1 cellular context compared by ENCODE assay signal in the genomic region with DNA sequence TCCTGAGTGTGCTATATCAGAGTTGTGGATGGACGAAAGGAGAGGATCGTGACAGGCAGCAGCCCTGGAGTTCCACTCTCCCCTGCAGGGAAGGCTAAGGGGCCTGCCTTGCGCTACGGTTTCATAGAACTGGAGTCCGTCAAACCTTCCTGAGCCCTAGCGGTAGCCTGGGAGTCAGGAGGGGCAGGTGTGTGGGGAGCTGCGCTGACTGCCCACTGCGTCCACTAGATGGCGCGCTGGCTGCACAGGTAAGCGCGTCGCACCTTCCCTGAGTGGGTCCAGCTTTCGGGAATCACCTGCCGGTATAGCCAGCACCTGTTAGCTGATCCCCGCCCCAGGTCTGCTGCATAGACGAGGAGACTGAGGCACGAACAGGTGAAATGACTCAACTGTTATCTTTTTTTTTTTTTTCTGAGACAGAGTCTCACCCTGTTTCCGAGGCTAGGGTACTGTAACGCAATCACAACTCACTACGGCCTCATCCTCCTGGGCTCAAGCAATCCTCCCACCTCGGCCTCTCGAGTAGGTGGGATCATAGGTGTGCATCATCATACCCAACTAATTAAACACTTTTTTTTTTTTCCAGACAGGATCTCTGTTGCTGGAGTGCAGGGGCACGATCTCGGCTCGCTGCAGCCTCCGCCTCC.
TF ChIP-seq lines count a peak whose summit lies in the region.

No MANE protein-coding gene starts in this region.

TF ChIP-seq in HepG2, 621 proteins besides CTCF, POLR2A, EP300 and RAD21 (continued from another document and continues in another):
- TF ChIP-seq, protein P1, sequence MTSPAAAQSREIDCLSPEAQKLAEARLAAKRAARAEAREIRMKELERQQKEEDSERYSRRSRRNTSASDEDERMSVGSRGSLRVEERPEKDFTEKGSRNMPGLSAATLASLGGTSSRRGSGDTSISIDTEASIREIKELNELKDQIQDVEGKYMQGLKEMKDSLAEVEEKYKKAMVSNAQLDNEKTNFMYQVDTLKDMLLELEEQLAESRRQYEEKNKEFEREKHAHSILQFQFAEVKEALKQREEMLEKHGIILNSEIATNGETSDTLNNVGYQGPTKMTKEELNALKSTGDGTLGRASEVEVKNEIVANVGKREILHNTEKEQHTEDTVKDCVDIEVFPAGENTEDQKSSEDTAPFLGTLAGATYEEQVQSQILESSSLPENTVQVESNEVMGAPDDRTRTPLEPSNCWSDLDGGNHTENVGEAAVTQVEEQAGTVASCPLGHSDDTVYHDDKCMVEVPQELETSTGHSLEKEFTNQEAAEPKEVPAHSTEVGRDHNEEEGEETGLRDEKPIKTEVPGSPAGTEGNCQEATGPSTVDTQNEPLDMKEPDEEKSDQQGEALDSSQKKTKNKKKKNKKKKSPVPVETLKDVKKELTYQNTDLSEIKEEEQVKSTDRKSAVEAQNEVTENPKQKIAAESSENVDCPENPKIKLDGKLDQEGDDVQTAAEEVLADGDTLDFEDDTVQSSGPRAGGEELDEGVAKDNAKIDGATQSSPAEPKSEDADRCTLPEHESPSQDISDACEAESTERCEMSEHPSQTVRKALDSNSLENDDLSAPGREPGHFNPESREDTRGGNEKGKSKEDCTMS (CRISPR knock-in tag; conservative IDR thresholded peaks at IDR 0.05), result no peak
- TF ChIP-seq ELF1 (CRISPR knock-in tag; IDR thresholded peaks at IDR 0.05) (0 out of 2 replicates have a peak, but pooled peaks have one; percentile 17), MAFF (IDR thresholded peaks at IDR 0.05; ENCODE audit: low read depth, low read length) (no peak), ZBTB38 (CRISPR knock-in tag; IDR thresholded peaks at IDR 0.05) (peak; percentile 64; the same call in 1 of the 2 replicates), IKZF1 (IDR thresholded peaks at IDR 0.05) (no peak), CAMTA2 (CRISPR knock-in tag; IDR thresholded peaks at IDR 0.05; ENCODE audit: borderline replicate concordance) (no peak), ZNF337 (CRISPR knock-in tag; IDR thresholded peaks at IDR 0.05; ENCODE audit: borderline replicate concordance, low read depth) (no peak), NR2C2 (CRISPR knock-in tag; IDR thresholded peaks at IDR 0.05; ENCODE audit: borderline replicate concordance) (no peak), ATM (IDR thresholded peaks at IDR 0.05; ENCODE audit: borderline replicate concordance) (no peak), ZNF850 (CRISPR knock-in tag; conservative IDR thresholded peaks at IDR 0.05) (no peak), ZNF30 (CRISPR knock-in tag; IDR thresholded peaks at IDR 0.05) (no peak), FOXK2 (IDR thresholded peaks at IDR 0.05) (no peak), ZNF839 (CRISPR knock-in tag; IDR thresholded peaks at IDR 0.05; ENCODE audit: borderline replicate concordance) (no peak), ZNF121 (CRISPR knock-in tag; IDR thresholded peaks at IDR 0.05) (no peak), ZNF883 (CRISPR knock-in tag; IDR thresholded peaks at IDR 0.05; ENCODE audit: not compliant biosample characterization) (no peak), ZNF546 (CRISPR knock-in tag; conservative IDR thresholded peaks at IDR 0.05) (no peak)
- TF ChIP-seq, protein P2, sequence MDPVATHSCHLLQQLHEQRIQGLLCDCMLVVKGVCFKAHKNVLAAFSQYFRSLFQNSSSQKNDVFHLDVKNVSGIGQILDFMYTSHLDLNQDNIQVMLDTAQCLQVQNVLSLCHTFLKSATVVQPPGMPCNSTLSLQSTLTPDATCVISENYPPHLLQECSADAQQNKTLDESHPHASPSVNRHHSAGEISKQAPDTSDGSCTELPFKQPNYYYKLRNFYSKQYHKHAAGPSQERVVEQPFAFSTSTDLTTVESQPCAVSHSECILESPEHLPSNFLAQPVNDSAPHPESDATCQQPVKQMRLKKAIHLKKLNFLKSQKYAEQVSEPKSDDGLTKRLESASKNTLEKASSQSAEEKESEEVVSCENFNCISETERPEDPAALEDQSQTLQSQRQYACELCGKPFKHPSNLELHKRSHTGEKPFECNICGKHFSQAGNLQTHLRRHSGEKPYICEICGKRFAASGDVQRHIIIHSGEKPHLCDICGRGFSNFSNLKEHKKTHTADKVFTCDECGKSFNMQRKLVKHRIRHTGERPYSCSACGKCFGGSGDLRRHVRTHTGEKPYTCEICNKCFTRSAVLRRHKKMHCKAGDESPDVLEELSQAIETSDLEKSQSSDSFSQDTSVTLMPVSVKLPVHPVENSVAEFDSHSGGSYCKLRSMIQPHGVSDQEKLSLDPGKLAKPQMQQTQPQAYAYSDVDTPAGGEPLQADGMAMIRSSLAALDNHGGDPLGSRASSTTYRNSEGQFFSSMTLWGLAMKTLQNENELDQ (CRISPR knock-in tag; IDR thresholded peaks at IDR 0.05; ENCODE audit: borderline replicate concordance), result peak; percentile 81; the same call in 1 of the 2 replicates
- TF ChIP-seq, protein P3, sequence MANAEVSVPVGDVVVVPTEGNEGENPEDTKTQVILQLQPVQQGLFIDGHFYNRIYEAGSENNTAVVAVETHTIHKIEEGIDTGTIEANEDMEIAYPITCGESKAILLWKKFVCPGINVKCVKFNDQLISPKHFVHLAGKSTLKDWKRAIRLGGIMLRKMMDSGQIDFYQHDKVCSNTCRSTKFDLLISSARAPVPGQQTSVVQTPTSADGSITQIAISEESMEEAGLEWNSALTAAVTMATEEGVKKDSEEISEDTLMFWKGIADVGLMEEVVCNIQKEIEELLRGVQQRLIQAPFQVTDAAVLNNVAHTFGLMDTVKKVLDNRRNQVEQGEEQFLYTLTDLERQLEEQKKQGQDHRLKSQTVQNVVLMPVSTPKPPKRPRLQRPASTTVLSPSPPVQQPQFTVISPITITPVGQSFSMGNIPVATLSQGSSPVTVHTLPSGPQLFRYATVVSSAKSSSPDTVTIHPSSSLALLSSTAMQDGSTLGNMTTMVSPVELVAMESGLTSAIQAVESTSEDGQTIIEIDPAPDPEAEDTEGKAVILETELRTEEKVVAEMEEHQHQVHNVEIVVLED (CRISPR knock-in tag; IDR thresholded peaks at IDR 0.05; ENCODE audit: borderline replicate concordance), result no peak
- TF ChIP-seq, protein P4, sequence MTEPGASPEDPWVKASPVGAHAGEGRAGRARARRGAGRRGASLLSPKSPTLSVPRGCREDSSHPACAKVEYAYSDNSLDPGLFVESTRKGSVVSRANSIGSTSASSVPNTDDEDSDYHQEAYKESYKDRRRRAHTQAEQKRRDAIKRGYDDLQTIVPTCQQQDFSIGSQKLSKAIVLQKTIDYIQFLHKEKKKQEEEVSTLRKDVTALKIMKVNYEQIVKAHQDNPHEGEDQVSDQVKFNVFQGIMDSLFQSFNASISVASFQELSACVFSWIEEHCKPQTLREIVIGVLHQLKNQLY (CRISPR knock-in tag; IDR thresholded peaks at IDR 0.05), result 0 out of 2 replicates have a peak, but pooled peaks have one; percentile 24
- TF ChIP-seq, protein P5, sequence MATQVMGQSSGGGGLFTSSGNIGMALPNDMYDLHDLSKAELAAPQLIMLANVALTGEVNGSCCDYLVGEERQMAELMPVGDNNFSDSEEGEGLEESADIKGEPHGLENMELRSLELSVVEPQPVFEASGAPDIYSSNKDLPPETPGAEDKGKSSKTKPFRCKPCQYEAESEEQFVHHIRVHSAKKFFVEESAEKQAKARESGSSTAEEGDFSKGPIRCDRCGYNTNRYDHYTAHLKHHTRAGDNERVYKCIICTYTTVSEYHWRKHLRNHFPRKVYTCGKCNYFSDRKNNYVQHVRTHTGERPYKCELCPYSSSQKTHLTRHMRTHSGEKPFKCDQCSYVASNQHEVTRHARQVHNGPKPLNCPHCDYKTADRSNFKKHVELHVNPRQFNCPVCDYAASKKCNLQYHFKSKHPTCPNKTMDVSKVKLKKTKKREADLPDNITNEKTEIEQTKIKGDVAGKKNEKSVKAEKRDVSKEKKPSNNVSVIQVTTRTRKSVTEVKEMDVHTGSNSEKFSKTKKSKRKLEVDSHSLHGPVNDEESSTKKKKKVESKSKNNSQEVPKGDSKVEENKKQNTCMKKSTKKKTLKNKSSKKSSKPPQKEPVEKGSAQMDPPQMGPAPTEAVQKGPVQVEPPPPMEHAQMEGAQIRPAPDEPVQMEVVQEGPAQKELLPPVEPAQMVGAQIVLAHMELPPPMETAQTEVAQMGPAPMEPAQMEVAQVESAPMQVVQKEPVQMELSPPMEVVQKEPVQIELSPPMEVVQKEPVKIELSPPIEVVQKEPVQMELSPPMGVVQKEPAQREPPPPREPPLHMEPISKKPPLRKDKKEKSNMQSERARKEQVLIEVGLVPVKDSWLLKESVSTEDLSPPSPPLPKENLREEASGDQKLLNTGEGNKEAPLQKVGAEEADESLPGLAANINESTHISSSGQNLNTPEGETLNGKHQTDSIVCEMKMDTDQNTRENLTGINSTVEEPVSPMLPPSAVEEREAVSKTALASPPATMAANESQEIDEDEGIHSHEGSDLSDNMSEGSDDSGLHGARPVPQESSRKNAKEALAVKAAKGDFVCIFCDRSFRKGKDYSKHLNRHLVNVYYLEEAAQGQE (IDR thresholded peaks at IDR 0.05; ENCODE audit: borderline replicate concordance in 1 of 2, low read depth in 1 of 2, low read length in 2 of 2), result no peak
- TF ChIP-seq, protein P6, sequence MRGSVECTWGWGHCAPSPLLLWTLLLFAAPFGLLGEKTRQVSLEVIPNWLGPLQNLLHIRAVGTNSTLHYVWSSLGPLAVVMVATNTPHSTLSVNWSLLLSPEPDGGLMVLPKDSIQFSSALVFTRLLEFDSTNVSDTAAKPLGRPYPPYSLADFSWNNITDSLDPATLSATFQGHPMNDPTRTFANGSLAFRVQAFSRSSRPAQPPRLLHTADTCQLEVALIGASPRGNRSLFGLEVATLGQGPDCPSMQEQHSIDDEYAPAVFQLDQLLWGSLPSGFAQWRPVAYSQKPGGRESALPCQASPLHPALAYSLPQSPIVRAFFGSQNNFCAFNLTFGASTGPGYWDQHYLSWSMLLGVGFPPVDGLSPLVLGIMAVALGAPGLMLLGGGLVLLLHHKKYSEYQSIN (CRISPR knock-in tag; IDR thresholded peaks at IDR 0.05; ENCODE audit: borderline replicate concordance), result no peak
- TF ChIP-seq, protein P7, sequence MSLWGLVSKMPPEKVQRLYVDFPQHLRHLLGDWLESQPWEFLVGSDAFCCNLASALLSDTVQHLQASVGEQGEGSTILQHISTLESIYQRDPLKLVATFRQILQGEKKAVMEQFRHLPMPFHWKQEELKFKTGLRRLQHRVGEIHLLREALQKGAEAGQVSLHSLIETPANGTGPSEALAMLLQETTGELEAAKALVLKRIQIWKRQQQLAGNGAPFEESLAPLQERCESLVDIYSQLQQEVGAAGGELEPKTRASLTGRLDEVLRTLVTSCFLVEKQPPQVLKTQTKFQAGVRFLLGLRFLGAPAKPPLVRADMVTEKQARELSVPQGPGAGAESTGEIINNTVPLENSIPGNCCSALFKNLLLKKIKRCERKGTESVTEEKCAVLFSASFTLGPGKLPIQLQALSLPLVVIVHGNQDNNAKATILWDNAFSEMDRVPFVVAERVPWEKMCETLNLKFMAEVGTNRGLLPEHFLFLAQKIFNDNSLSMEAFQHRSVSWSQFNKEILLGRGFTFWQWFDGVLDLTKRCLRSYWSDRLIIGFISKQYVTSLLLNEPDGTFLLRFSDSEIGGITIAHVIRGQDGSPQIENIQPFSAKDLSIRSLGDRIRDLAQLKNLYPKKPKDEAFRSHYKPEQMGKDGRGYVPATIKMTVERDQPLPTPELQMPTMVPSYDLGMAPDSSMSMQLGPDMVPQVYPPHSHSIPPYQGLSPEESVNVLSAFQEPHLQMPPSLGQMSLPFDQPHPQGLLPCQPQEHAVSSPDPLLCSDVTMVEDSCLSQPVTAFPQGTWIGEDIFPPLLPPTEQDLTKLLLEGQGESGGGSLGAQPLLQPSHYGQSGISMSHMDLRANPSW (CRISPR knock-in tag; IDR thresholded peaks at IDR 0.05; ENCODE audit: borderline replicate concordance), result no peak
- TF ChIP-seq, protein P8, sequence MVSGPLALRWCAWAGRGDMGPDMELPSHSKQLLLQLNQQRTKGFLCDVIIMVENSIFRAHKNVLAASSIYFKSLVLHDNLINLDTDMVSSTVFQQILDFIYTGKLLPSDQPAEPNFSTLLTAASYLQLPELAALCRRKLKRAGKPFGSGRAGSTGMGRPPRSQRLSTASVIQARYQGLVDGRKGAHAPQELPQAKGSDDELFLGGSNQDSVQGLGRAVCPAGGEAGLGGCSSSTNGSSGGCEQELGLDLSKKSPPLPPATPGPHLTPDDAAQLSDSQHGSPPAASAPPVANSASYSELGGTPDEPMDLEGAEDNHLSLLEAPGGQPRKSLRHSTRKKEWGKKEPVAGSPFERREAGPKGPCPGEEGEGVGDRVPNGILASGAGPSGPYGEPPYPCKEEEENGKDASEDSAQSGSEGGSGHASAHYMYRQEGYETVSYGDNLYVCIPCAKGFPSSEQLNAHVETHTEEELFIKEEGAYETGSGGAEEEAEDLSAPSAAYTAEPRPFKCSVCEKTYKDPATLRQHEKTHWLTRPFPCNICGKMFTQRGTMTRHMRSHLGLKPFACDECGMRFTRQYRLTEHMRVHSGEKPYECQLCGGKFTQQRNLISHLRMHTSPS (CRISPR knock-in tag; IDR thresholded peaks at IDR 0.05; ENCODE audit: low read depth), result no peak
- TF ChIP-seq, protein P9, sequence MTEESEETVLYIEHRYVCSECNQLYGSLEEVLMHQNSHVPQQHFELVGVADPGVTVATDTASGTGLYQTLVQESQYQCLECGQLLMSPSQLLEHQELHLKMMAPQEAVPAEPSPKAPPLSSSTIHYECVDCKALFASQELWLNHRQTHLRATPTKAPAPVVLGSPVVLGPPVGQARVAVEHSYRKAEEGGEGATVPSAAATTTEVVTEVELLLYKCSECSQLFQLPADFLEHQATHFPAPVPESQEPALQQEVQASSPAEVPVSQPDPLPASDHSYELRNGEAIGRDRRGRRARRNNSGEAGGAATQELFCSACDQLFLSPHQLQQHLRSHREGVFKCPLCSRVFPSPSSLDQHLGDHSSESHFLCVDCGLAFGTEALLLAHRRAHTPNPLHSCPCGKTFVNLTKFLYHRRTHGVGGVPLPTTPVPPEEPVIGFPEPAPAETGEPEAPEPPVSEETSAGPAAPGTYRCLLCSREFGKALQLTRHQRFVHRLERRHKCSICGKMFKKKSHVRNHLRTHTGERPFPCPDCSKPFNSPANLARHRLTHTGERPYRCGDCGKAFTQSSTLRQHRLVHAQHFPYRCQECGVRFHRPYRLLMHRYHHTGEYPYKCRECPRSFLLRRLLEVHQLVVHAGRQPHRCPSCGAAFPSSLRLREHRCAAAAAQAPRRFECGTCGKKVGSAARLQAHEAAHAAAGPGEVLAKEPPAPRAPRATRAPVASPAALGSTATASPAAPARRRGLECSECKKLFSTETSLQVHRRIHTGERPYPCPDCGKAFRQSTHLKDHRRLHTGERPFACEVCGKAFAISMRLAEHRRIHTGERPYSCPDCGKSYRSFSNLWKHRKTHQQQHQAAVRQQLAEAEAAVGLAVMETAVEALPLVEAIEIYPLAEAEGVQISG (CRISPR knock-in tag; IDR thresholded peaks at IDR 0.05), result peak; percentile 66; the same call in 1 of the 2 replicates
